In genomic region chr6:135750081-135750480, GRCh38 we compare ENCODE assay signal across 26 cellular contexts.
"Had no signal": no experiment of that assay in that cellular context is flagged by ENCODE, and none has a peak within 500 bp of the region (broad histone marks: within the 10 kb centered on the region; RNA-seq: fewer than 3 reads in every experiment).

No MANE protein-coding gene starts in this region.

- H3K4me1 Mint-ChIP-seq: natural killer cell; stimulated activated naive CD8-positive, alpha-beta T cell treated with anti-CD3 and anti-CD28 coated beads, Interleukin-15, amount 100 ng/mL, for 72 hours had no signal

- H3K4me3 ChIP-seq: esophagus squamous epithelium, gastrocnemius medialis, lower lobe of right lung, prostate gland, sigmoid colon, skin epidermis, spleen, suprapubic skin, transverse colon, upper lobe of right lung, uterus had no signal

- ATAC-seq: gastrocnemius medialis; left ventricle myocardium superior; lower lobe of right lung; natural killer cell; right cardiac atrium; stimulated activated naive CD8-positive, alpha-beta T cell treated with anti-CD3 and anti-CD28 coated beads, Interleukin-15, amount 100 ng/mL, for 72 hours; upper lobe of right lung had no signal

- H3K4me1 ChIP-seq: esophagus squamous epithelium, gastrocnemius medialis, lower lobe of right lung, parathyroid adenoma, prostate gland, sigmoid colon, spleen, suprapubic skin, transverse colon, upper lobe of right lung, uterus had no signal

- H3K4me3 Mint-ChIP-seq: endodermal cell; natural killer cell; stimulated activated naive CD8-positive, alpha-beta T cell treated with anti-CD3 and anti-CD28 coated beads, Interleukin-15, amount 100 ng/mL, for 72 hours had no signal

- H3K9ac ChIP-seq: parathyroid adenoma had no signal

- H3K9me3 Mint-ChIP-seq: endodermal cell; natural killer cell; stimulated activated naive CD8-positive, alpha-beta T cell treated with anti-CD3 and anti-CD28 coated beads, Interleukin-15, amount 100 ng/mL, for 72 hours had no signal

- H3K27me3 Mint-ChIP-seq: stimulated activated naive CD8-positive, alpha-beta T cell treated with anti-CD3 and anti-CD28 coated beads, Interleukin-15, amount 100 ng/mL, for 72 hours had no signal

- FAIRE-seq: keratinocyte had no signal

- H3K36me3 Mint-ChIP-seq: natural killer cell had no signal

- H3K27me3 ChIP-seq: esophagus squamous epithelium, gastrocnemius medialis, neutrophil, sigmoid colon, spleen, suprapubic skin, transverse colon, upper lobe of right lung, uterus had no signal

- H3K27ac Mint-ChIP-seq: endodermal cell; natural killer cell; stimulated activated naive CD8-positive, alpha-beta T cell treated with anti-CD3 and anti-CD28 coated beads, Interleukin-15, amount 100 ng/mL, for 72 hours had no signal

- H3K79me2 ChIP-seq: parathyroid adenoma had no signal

- H2AFZ ChIP-seq: parathyroid adenoma had no signal

- H3K27ac ChIP-seq: esophagus squamous epithelium, gastrocnemius medialis, lower lobe of right lung, neutrophil, parathyroid adenoma, prostate gland, sigmoid colon, skin epidermis, spleen, suprapubic skin, transverse colon, upper lobe of right lung, uterus had no signal

- H3K9me3 ChIP-seq: esophagus squamous epithelium, gastrocnemius medialis, lower lobe of right lung, neutrophil, prostate gland, sigmoid colon, spleen, suprapubic skin, transverse colon, upper lobe of right lung, uterus had no signal

- H3K36me3 ChIP-seq: esophagus squamous epithelium, gastrocnemius medialis, lower lobe of right lung, neutrophil, prostate gland, sigmoid colon, spleen, suprapubic skin, transverse colon, upper lobe of right lung, uterus had no signal

- DNase-seq: cortex of kidney; effector CD8-positive, alpha-beta T cell; endodermal cell; esophagus squamous epithelium; foreskin fibroblast; gastrocnemius medialis; head of caudate nucleus; left ventricle myocardium superior; lower lobe of right lung; natural killer cell; right cardiac atrium; sigmoid colon; spleen; stimulated activated CD4-positive, alpha-beta T cell treated with anti-CD3 and anti-CD28 coated beads, Interleukin-2, amount 100 ng/mL, for 48 hours; stimulated activated CD8-positive, alpha-beta memory T cell treated with anti-CD3 and anti-CD28 coated beads, Interleukin-4, amount 100 ng/mL, for 48 hours; stimulated activated naive CD4-positive, alpha-beta T cell; stimulated activated naive CD8-positive, alpha-beta T cell treated with anti-CD3 and anti-CD28 coated beads, Interleukin-15, amount 100 ng/mL, for 72 hours; transverse colon; upper lobe of right lung; uterus had no signal
